Comparison of ENCODE assay signal across 22 cellular contexts in the genomic region with DNA sequence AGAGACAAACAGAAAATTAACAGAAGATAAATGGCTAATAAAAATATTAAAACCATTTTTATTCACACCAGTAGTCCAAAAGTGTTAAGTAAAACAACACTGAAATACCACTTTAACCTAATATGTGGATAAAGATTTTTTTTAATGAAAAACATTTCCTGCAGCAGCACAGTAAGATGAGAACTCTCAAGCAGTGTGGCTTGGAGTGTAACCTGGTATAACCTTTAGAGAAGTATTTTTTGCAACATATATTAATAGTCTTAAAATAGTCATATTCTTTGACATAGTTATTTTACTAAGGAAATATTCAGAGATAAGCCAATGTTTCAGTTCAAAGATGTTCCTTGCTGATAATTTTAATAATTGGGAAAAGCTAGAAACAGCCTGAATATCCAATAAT.
"Had no signal": no experiment of that assay in that cellular context is flagged by ENCODE, and none has a peak within 500 bp of the region (broad histone marks: within the 10 kb centered on the region; RNA-seq: fewer than 3 reads in every experiment).

No MANE protein-coding gene starts in this region.

- H3K4me3 ChIP-seq: coronary artery, lung, mucosa of descending colon, right atrium auricular region, stomach, thyroid gland had no signal

- DNase-seq: cerebellar nuclear complex; dermis blood vessel endothelial cell; effector memory CD4-positive, alpha-beta T cell; head of caudate nucleus; kidney; mucosa of descending colon; naive B cell; stimulated activated CD4-positive, alpha-beta T cell treated with anti-CD3 and anti-CD28 coated beads, Interleukin-2, amount 100 ng/mL, for 24 hours; stimulated activated CD4-positive, alpha-beta T cell treated with anti-CD3 and anti-CD28 coated beads, Interleukin-4, amount 100 ng/mL, for 24 hours; stimulated activated naive CD4-positive, alpha-beta T cell treated with Interleukin-2 at 50 U/mL for 16 hours; stomach; thyroid gland had no signal

- H3K36me3 ChIP-seq: neutrophil, right atrium auricular region, stomach, thyroid gland had no signal

- FAIRE-seq: frontal cortex, kidney had no signal

- ATAC-seq: left lobe of liver; mucosa of descending colon; natural killer cell treated with Interleukin-12 subunit alpha and Interleukin-12 subunit beta and Interleukin-15 and Interleukin-18, amount 100 ng/mL, for 72 hours; sciatic nerve; stimulated activated effector memory CD8-positive, alpha-beta T cell treated with anti-CD3 and anti-CD28 coated beads, Interleukin-12 subunit alpha, Interleukin-12 subunit beta, amount 100 ng/mL, for 72 hours had no signal

- H3K9me3 ChIP-seq: mucosa of descending colon, neutrophil, stomach, thyroid gland had no signal

- H3K27ac ChIP-seq: coronary artery, neutrophil, parathyroid adenoma, right atrium auricular region, stomach, thyroid gland had no signal

- H3K27me3 ChIP-seq: neutrophil, right atrium auricular region, stomach, thyroid gland had no signal

- H3K4me1 ChIP-seq: parathyroid adenoma, thyroid gland had no signal
